ENCODE assay signal across 10 cellular contexts in genomic region chrX:21168401-21169160, GRCh38.
"Had no signal": no experiment of that assay in that cellular context is flagged by ENCODE, and none has a peak within 500 bp of the region (broad histone marks: within the 10 kb centered on the region; RNA-seq: fewer than 3 reads in every experiment).

No MANE protein-coding gene starts in this region.

- ATAC-seq: HCT116, K562 had no signal

- DNase-seq: GM23248, GOT3, H7, HFFc6, IMR-90, KG1 had no signal

- H3K9me3 ChIP-seq: HAP-1 had no signal

- H3K9ac ChIP-seq: GM23248 had no signal

- H3K36me3 ChIP-seq: HAP-1 had no signal

- H3K4me1 ChIP-seq: HAP-1 had no signal

- H3K27ac ChIP-seq: GM23248 had no signal

- H3K4me3 ChIP-seq: GM23248, HAP-1, K562 had no signal

- FAIRE-seq: HTR-8/SVneo, K562 had no signal
